In the genomic region with DNA sequence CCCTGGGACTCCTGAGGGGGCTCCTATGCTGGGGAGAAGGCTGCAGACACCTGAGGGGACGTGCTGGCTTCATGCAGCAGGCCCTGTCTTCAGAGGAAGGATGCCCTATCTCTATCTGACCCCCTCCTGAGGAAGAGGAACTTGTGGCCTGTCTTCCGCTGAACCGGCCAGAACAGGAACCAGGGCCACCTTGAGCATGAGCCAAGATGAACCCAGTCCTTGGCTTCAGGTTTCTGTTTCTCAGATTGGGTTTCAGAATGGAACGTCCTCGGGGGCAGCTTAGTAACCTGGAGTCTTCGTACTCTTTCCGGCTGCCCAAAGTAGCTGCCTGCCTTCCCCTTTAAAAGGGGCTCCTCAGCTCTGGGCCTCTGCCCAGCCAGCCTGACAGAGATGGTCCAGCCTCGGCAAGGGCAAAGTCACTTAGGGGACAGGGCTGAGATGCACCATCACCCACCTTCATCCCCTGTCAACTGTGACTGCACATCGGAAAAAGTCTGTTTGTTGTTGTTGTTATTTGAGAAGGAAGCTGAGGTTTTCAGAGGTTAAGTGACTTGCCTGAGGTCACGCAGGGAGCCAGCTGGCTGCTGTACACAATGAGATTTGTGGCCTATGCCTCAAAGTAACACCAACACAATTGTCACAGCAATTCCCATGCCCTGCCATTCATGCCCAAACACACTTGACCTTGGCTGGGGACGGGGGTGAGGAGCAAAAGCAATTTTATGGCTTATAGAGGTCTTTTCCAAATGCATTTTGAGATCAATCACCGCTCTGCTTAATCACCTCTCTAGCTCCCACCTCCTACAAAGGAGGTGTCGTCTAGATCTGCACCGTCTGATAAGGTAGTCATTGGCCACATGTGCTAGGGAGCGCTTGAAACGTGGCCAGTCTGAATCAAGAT, we compare ENCODE assay signal across 9 cellular contexts. TPM values are rescaled to one million over a fixed set of nuclear protein-coding genes. Genes with fewer than 3 reads are reported as not detected.
DNase-seq lines count a peak whose midpoint lies in the region; ATAC-seq and TF ChIP-seq lines count a peak whose summit lies in the region.
"Had no signal": no experiment of that assay in that cellular context is flagged by ENCODE, and none has a peak within 500 bp of the region (broad histone marks: within the 10 kb centered on the region; RNA-seq: fewer than 3 reads in every experiment).

No MANE protein-coding gene starts in this region.

- TF ChIP-seq POLR2A in sigmoid colon (IDR thresholded peaks at IDR 0.05): no peak

- peak overlapping the region; percentile 65 for H3K9ac ChIP-seq in OCI-LY3 (ENCODE audit: low read length)

- H3K4me1 Mint-ChIP-seq in activated naive CD8-positive, alpha-beta T cell treated with anti-CD3 and anti-CD28 coated beads, Interleukin-2, amount 50 U/mL, for 24 hours: peaks cover 93% of the 10 kb centered on the region

- no peaks in the 10 kb centered on the region for H3K27me3 Mint-ChIP-seq in activated naive CD8-positive, alpha-beta T cell treated with anti-CD3 and anti-CD28 coated beads, Interleukin-2, amount 50 U/mL, for 24 hours

- H3K79me2 ChIP-seq in OCI-LY3 (ENCODE audit: low read length): no peaks in the 10 kb centered on the region

- H3K4me2 ChIP-seq in OCI-LY3 (ENCODE audit: low read length): peak overlapping the region; percentile 68

- peak overlapping the region; percentile 91 for H3K27ac Mint-ChIP-seq in activated naive CD8-positive, alpha-beta T cell treated with anti-CD3 and anti-CD28 coated beads, Interleukin-2, amount 50 U/mL, for 24 hours

- no peak for DNase-seq in cardiac muscle cell (ENCODE audit: low read depth in 1 of 2, low spot score in 1 of 2)
- DNase-seq in Right ventricle myocardium inferior (ENCODE audit: missing footprints): no peak
- peak; percentile 49 for DNase-seq in activated naive CD8-positive, alpha-beta T cell treated with anti-CD3 and anti-CD28 coated beads, Interleukin-2, amount 50 U/mL, for 24 hours
- DNase-seq in sigmoid colon: no peak
- no peak for DNase-seq in NCI-H2196 (lab: John Stamatoyannopoulos, UW; ENCODE audit: unreplicated experiment)
- DNase-seq in iPS-NIHi11 (ENCODE audit: low spot score): no peak

- TF ChIP-seq CTCF in cardiac muscle cell (IDR thresholded peaks at IDR 0.05; ENCODE audit: low read depth, low read length) (no peak), OCI-LY3 (IDR thresholded peaks at IDR 0.05; ENCODE audit: low read depth, low read length) (no peak), sigmoid colon (IDR thresholded peaks at IDR 0.05) (no peak)

- H3K27me3 ChIP-seq in cardiac muscle cell (no peaks in the 10 kb centered on the region), OCI-LY3 (ENCODE audit: low read depth, low read length) (peaks cover 23% of the 10 kb centered on the region), sigmoid colon (no peaks in the 10 kb centered on the region)

- H3K9me3 Mint-ChIP-seq in activated naive CD8-positive, alpha-beta T cell treated with anti-CD3 and anti-CD28 coated beads, Interleukin-2, amount 50 U/mL, for 24 hours: no peaks in the 10 kb centered on the region

- 50 to 67% methylated on average over 16 of the region's 16 CpGs for WGBS in sigmoid colon, 2 donors

- H3K9me3 ChIP-seq in cardiac muscle cell (ENCODE audit: low read depth) (no peaks in the 10 kb centered on the region), OCI-LY3 (ENCODE audit: insufficient read depth, low read length) (no peaks in the 10 kb centered on the region), sigmoid colon (no peaks in the 10 kb centered on the region)

- H3K36me3 ChIP-seq in cardiac muscle cell: no peaks in the 10 kb centered on the region
- no peaks in the 10 kb centered on the region for H3K36me3 ChIP-seq in OCI-LY3 (replicated peaks; ENCODE audit: low read depth, low read length)
- H3K36me3 ChIP-seq in sigmoid colon: peaks cover 0 to 49% (median 12%) of the 10 kb centered on the region in 4 donors

- H3K4me3 ChIP-seq in cardiac muscle cell (no peak overlapping the region), OCI-LY3 (ENCODE audit: low read length) (peak overlapping the region; percentile 47), sigmoid colon (no peak overlapping the region)

- no peak for TF ChIP-seq EP300 in sigmoid colon (IDR thresholded peaks at IDR 0.05)

- H3K27ac ChIP-seq in cardiac muscle cell (peak overlapping the region; percentile 29), OCI-LY3 (ENCODE audit: low read length) (peak overlapping the region; percentile 79), sigmoid colon (peak overlapping the region; percentile 58 to 92 (median 86))

- no peaks in the 10 kb centered on the region for H3K36me3 Mint-ChIP-seq in activated naive CD8-positive, alpha-beta T cell treated with anti-CD3 and anti-CD28 coated beads, Interleukin-2, amount 50 U/mL, for 24 hours (ENCODE audit: low read depth)

- H3K4me3 Mint-ChIP-seq in activated naive CD8-positive, alpha-beta T cell treated with anti-CD3 and anti-CD28 coated beads, Interleukin-2, amount 50 U/mL, for 24 hours: peak overlapping the region; percentile 18

- peaks cover 22% of the 10 kb centered on the region for H3K4me1 ChIP-seq in cardiac muscle cell (ENCODE audit: low read depth)
- H3K4me1 ChIP-seq in OCI-LY3 (ENCODE audit: low read length): peaks cover 95% of the 10 kb centered on the region
- H3K4me1 ChIP-seq in sigmoid colon: peaks cover 0 to 92% (median 69%) of the 10 kb centered on the region in 4 donors

- H2AFZ ChIP-seq in OCI-LY3 (ENCODE audit: low read depth, low read length): 0 out of 2 replicates have a peak overlapping the region, but pooled peaks have one; percentile 6

- ATAC-seq in Right ventricle myocardium inferior (no peak), HG02970 (IDR thresholded peaks at IDR 0.05; ENCODE audit: low FRiP score, unreplicated experiment) (peak; percentile 46)
- ATAC-seq in activated naive CD8-positive, alpha-beta T cell treated with anti-CD3 and anti-CD28 coated beads, Interleukin-2, amount 50 U/mL, for 24 hours: peak; percentile 5

- intact Hi-C loops in Right ventricle myocardium inferior (cut with DNase I) (no loop called here), sigmoid colon (cut with DNase I) (no loop called here)

- no peaks in the 10 kb centered on the region for H4K20me1 ChIP-seq in OCI-LY3 (ENCODE audit: insufficient read depth, low read length)

RNA-seq across cellular contexts. Expression of a gene that starts 13.4 kb away (rescaled TPM):
- total RNA-seq in cardiac muscle cell (208 and 240 TPM in 2 replicates), Right ventricle myocardium inferior (294 TPM), sigmoid colon (100 to 1,000 TPM; 117 to 178 (median 139) TPM)
- polyA plus RNA-seq in cardiac muscle cell (165 and 191 TPM in 2 replicates), sigmoid colon (1 to 10 TPM; 1.2 to 10.0 (median 4.2) TPM)

RNA-seq across cellular contexts. Expression of a gene that starts 34.1 kb away (rescaled TPM):
- total RNA-seq in cardiac muscle cell: not detected in 2 replicates
- polyA plus RNA-seq in cardiac muscle cell: 0.21 TPM in 1 of 2 replicates, not detected in the other
- total RNA-seq in Right ventricle myocardium inferior: 0.84 TPM
- total RNA-seq in sigmoid colon: not detected
- not detected for polyA plus RNA-seq in sigmoid colon
- polyA plus RNA-seq: adipose tissue had no signal

RNA-seq across cellular contexts. Expression of a gene that starts 35.8 kb away (rescaled TPM):
- total RNA-seq in cardiac muscle cell (not detected in 2 replicates), Right ventricle myocardium inferior (not detected), sigmoid colon (not detected)
- polyA plus RNA-seq in cardiac muscle cell (0.16 TPM in 1 of 2 replicates, not detected in the other), sigmoid colon (not detected)
- polyA plus RNA-seq: adipose tissue had no signal

Comparison
In these comparisons a context has a peak if more than half of its experiments do, and no peak if none do; other contexts are left out.
1. H3K27ac ChIP-seq: peak in every context shown above with its lines; median percentile 86 in sigmoid colon; 79 in OCI-LY3; 29 in cardiac muscle cell.